ENCODE assay signal across 11 cellular contexts in the genomic region with DNA sequence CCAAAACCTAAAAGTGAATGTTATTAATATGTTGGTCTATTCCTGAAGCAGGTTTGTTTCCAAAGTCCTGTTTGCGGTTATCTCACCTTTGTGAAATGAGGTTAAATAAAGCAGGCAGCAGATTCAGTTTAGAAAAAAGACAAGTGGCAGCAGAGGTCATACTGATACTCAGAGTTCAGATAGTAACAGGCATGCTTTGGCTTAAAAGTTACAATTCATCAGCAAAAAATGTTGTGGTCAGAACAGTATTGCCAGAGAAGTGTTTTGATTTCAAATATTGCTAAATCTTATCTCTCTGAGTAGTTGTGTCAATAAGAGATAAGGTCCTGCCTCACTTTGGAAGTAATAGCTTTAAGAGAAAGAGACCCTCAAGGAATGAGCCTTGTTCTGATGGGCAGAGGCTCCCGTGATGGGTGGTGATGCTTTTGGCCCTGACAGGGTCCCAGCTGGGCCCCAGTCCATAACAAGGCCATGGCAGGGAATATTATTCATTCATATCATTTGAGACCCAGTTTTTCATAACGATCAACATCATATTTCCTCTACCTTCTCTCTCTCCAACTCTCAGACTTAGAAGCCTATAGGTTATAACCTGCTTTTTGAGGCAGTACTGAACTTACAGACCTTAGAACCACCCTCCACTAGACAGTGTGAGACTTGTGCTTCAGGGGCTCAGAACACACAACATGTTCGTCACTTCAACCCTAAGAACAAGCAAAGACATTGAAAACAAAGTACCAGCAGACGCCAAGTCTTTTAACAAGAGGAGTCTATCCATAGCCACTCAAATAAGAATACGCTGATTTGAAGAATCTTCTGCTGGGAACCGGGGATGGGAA. TPM values are rescaled to one million over a fixed set of nuclear protein-coding genes. Genes with fewer than 3 reads are reported as not detected.
A peak's percentile ranks its signal among the peaks of the same experiment; 100 is the strongest.
DNase-seq lines count a peak whose midpoint lies in the region; ATAC-seq and TF ChIP-seq lines count a peak whose summit lies in the region.
"Had no signal": no experiment of that assay in that cellular context is flagged by ENCODE, and none has a peak within 500 bp of the region (broad histone marks: within the 10 kb centered on the region; RNA-seq: fewer than 3 reads in every experiment).

No MANE protein-coding gene starts in this region.

- H3K27ac ChIP-seq in brain microvascular endothelial cell = no peak overlapping the region
- H3K27ac ChIP-seq in liver (ENCODE audit: low read depth in 1 of 2, low read length in 2 of 2) = no peak overlapping the region
- H3K27ac ChIP-seq in GM23338 (ENCODE audit: low read depth) = no peak overlapping the region
- H3K27ac ChIP-seq: prostate gland had no signal

- no peaks in the 10 kb centered on the region; the same call in 2 of the 3 replicates for H3K9me3 Mint-ChIP-seq in GM23338

- no peak overlapping the region for H3K4me3 Mint-ChIP-seq in GM23338
- H3K4me3 Mint-ChIP-seq: activated T-helper 17 cell treated with anti-CD3 and anti-CD28 coated beads, Interleukin-2, amount 50 U/mL, for 72 hours had no signal

- 45% methylated on average over 7 of the region's 7 CpGs for WGBS in liver

- H3K36me3 Mint-ChIP-seq in GM23338 (ENCODE audit: low read depth) = no peaks in the 10 kb centered on the region

- H3K27me3 Mint-ChIP-seq in GM23338 (ENCODE audit: insufficient read depth, low read depth, poor library complexity) = peaks cover 4% of the 10 kb centered on the region
- H3K27me3 Mint-ChIP-seq: activated T-helper 17 cell treated with anti-CD3 and anti-CD28 coated beads, Interleukin-2, amount 50 U/mL, for 72 hours had no signal

- H3K27ac Mint-ChIP-seq in GM23338 = no peak overlapping the region
- H3K27ac Mint-ChIP-seq: activated T-helper 17 cell treated with anti-CD3 and anti-CD28 coated beads, Interleukin-2, amount 50 U/mL, for 72 hours had no signal

- peak overlapping the region in 1 of 2 donors; percentile 24 for H3K9ac ChIP-seq in liver (ENCODE audit: low read depth in 1 of 2, low read length in 2 of 2)

- TF ChIP-seq CTCF in brain microvascular endothelial cell (IDR thresholded peaks at IDR 0.05; ENCODE audit: low read depth, low read length, missing control alignments) (no peak), liver (IDR thresholded peaks at IDR 0.05; ENCODE audit: low read depth, low read length, missing input control) (no peak), GM23338 (conservative IDR thresholded peaks at IDR 0.05; ENCODE audit: low read depth in 2 of 2) (no peak)

- ATAC-seq in HG03521 (IDR thresholded peaks at IDR 0.05; ENCODE audit: unreplicated experiment) = no peak
- no peak for ATAC-seq in GM23338
- ATAC-seq: activated T-helper 17 cell treated with anti-CD3 and anti-CD28 coated beads, Interleukin-2, amount 50 U/mL, for 72 hours had no signal

- peak; percentile 60 to 73 for TF ChIP-seq RAD21 in liver (IDR thresholded peaks at IDR 0.05)

- in situ Hi-C loops in brain microvascular endothelial cell (cut with HindIII; ENCODE audit: low pct_ligation_motif_present, low sequenced_read_pairs) = no loop called here

- no peaks in the 10 kb centered on the region for H3K9me3 ChIP-seq in liver (ENCODE audit: control insufficient read depth in 4 of 4, low read length in 3 of 4)
- H3K9me3 ChIP-seq: prostate gland had no signal

- H3K9me2 ChIP-seq in GM23338 (ENCODE audit: insufficient read depth) = no peaks in the 10 kb centered on the region

- H4K20me1 ChIP-seq in GM23338 (replicated peaks; ENCODE audit: insufficient read depth) = no peaks in the 10 kb centered on the region

- H3K4me2 ChIP-seq in GM23338 = no peak overlapping the region

- H3K27me3 ChIP-seq in brain microvascular endothelial cell (replicated peaks) = no peaks in the 10 kb centered on the region
- peaks cover 0 to 6% (median 0%) of the 10 kb centered on the region in 4 donors for H3K27me3 ChIP-seq in liver (ENCODE audit: control insufficient read depth in 4 of 4, insufficient read depth in 4 of 4, low read length in 3 of 4)
- H3K27me3 ChIP-seq in GM23338 (ENCODE audit: insufficient read depth) = no peaks in the 10 kb centered on the region

- no peaks in the 10 kb centered on the region for H3F3A ChIP-seq in GM23338 (replicated peaks; ENCODE audit: low read depth)

- no peak overlapping the region for H2AFZ ChIP-seq in GM23338

- DNase-seq in AG08396 (ENCODE audit: low spot score) (peak; percentile 33), HuH-7.5 (ENCODE audit: low spot score) (peak; percentile 33), brain microvascular endothelial cell (peak; percentile 64), COR-L47 (lab: John Stamatoyannopoulos, UW) (no peak), GF-D8 (lab: John Stamatoyannopoulos, UW) (no peak), GM23338 (ENCODE audit: low spot score) (no peak)
- DNase-seq: NCI-H2227 treated with DMSO at 0.1 percent for 48 hours had no signal

- no peaks in the 10 kb centered on the region for H3K79me2 ChIP-seq in GM23338 (replicated peaks; ENCODE audit: insufficient read depth)

- H3K4me3 ChIP-seq in brain microvascular endothelial cell (ENCODE audit: low read depth, low read length) = no peak overlapping the region
- H3K4me3 ChIP-seq in liver (ENCODE audit: low read depth in 1 of 3, low read length in 3 of 3) = no peak overlapping the region
- no peak overlapping the region for H3K4me3 ChIP-seq in GM23338
- H3K4me3 ChIP-seq: prostate gland had no signal

- H3K36me3 ChIP-seq in brain microvascular endothelial cell (replicated peaks) (no peaks in the 10 kb centered on the region), liver (ENCODE audit: control insufficient read depth in 4 of 4, insufficient read depth in 3 of 4, low read depth in 1 of 4, low read length in 3 of 4) (no peaks in the 10 kb centered on the region), GM23338 (ENCODE audit: insufficient read depth) (no peaks in the 10 kb centered on the region)
- H3K36me3 ChIP-seq: prostate gland had no signal

- no peaks in the 10 kb centered on the region for H3K4me1 Mint-ChIP-seq in GM23338

- H3K4me1 ChIP-seq in liver (ENCODE audit: control insufficient read depth in 4 of 4, insufficient read depth in 4 of 4, low read length in 3 of 4) (peaks cover 0 to 15% (median 12%) of the 10 kb centered on the region in 4 donors), GM23338 (ENCODE audit: insufficient read depth) (no peaks in the 10 kb centered on the region)
- H3K4me1 ChIP-seq: prostate gland had no signal

TF ChIP-seq in liver, 16 proteins besides CTCF, POLR2A, EP300 and RAD21 (continues in another document):
- TF ChIP-seq, protein P1, sequence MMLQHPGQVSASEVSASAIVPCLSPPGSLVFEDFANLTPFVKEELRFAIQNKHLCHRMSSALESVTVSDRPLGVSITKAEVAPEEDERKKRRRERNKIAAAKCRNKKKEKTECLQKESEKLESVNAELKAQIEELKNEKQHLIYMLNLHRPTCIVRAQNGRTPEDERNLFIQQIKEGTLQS (IDR thresholded peaks at IDR 0.05) = peak; percentile 77
- TF ChIP-seq TAF1 (conservative IDR thresholded peaks at IDR 0.05) = peak; percentile 30
- TF ChIP-seq, protein P2, sequence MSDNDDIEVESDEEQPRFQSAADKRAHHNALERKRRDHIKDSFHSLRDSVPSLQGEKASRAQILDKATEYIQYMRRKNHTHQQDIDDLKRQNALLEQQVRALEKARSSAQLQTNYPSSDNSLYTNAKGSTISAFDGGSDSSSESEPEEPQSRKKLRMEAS (IDR thresholded peaks at IDR 0.05) = peak; percentile 85
- no peak for TF ChIP-seq EGR1 (IDR thresholded peaks at IDR 0.05; ENCODE audit: low read depth in 2 of 2)
- peak; percentile 57 for TF ChIP-seq HNF4G (IDR thresholded peaks at IDR 0.05)

TF ChIP-seq in GM23338, 12 proteins besides CTCF, POLR2A, EP300 and RAD21 (continues in another document):
- TF ChIP-seq JUNB (IDR thresholded peaks at IDR 0.05; ENCODE audit: unreplicated experiment) = no peak
- TF ChIP-seq STAT1 (IDR thresholded peaks at IDR 0.05; ENCODE audit: unreplicated experiment) = no peak
- TF ChIP-seq NANOG (IDR thresholded peaks at IDR 0.05; ENCODE audit: borderline replicate concordance) = no peak

RNA-seq across cellular contexts. Expression of a gene that starts 58.5 kb away (rescaled TPM):
- 10 to 100 TPM; 29.7 to 61.2 TPM for total RNA-seq in liver
- polyA plus RNA-seq in liver = 10 to 100 TPM in 1 of 2 donors, 1 to 10 TPM in 1; 9.9 to 10.4 TPM
- 12.2 and 14.9 TPM in 2 replicates for total RNA-seq in GM23338 (2014; rRNA removed; shearing (Covaris generic))
- 3.4 and 3.5 TPM in 2 replicates for polyA plus RNA-seq in GM23338 (2016; fragmentation: Nextera tagmentation; extraction: Ambion mirVana)

Comparison
In these comparisons a context has a peak if more than half of its experiments do, and no peak if none do; other contexts are left out.
1. DNase-seq: peak in AG08396 (single experiment), HuH-7.5 (single experiment) and brain microvascular endothelial cell (single experiment); none in COR-L47 (single experiment), GF-D8 (single experiment) and GM23338 (single experiment).